In the genomic region with DNA sequence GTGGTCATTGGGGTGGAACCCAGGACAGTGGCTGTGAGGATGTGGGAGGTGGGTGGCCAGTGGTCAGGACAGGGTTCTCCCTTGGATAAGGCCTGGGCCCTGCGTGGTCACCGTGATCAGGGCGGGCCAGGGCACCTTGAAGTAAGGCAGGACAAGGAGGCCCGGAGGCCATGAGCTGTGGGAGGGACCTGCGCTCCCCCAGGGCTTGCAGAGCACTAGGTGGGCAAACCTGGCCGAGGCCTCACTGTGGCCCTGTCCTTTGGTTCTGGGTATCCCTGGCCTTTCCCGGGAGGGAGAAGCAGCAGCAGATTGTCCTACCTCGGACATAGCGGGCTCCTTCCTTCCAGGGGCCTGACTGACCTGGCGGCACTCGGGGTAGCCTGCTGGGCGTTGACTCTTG, we compare ENCODE assay signal across 17 cellular contexts.
"Had no signal": no experiment of that assay in that cellular context is flagged by ENCODE, and none has a peak within 500 bp of the region (broad histone marks: within the 10 kb centered on the region; RNA-seq: fewer than 3 reads in every experiment).

No MANE protein-coding gene starts in this region.

- H3K4me3 Mint-ChIP-seq: activated B cell treated with CpG ODN at 0.5 μM for 24 hours; activated CD8-positive, alpha-beta memory T cell treated with anti-CD3 and anti-CD28 coated beads, Interleukin-2, amount 10 ng/mL, durations not matched to agents 7 days and 5 days; activated T-helper 1 cell treated with anti-CD3 and anti-CD28 coated beads, Interleukin-12 subunit alpha, Interleukin-12 subunit beta, Interleukin-2, Interleukin-4 antibody, amounts not matched to agents 30 ng/mL and 10 ng/mL and 1 ng/mL, durations not matched to agents 14 hours and 24 hours and 36 hours; memory B cell; T-helper 17 cell had no signal

- H3K4me1 ChIP-seq: foreskin keratinocyte had no signal

- H3K9me3 Mint-ChIP-seq: activated B cell treated with CpG ODN at 0.5 μM for 24 hours; activated CD4-positive, alpha-beta memory T cell treated with anti-CD3 and anti-CD28 coated beads for 36 hours; activated T-helper 1 cell treated with anti-CD3 and anti-CD28 coated beads, Interleukin-12 subunit alpha, Interleukin-12 subunit beta, Interleukin-2, Interleukin-4 antibody, amounts not matched to agents 30 ng/mL and 10 ng/mL and 1 ng/mL, durations not matched to agents 14 hours and 24 hours and 36 hours; dendritic cell treated with granulocyte-macrophage colony-stimulating factor and Interleukin-4, amounts not matched to agents 40 ng/mL and 50 ng/mL, for 4 days; immature natural killer cell; memory B cell had no signal

- ATAC-seq: activated CD8-positive, alpha-beta memory T cell treated with anti-CD3 and anti-CD28 coated beads, Interleukin-2, amount 10 ng/mL, durations not matched to agents 7 days and 5 days had no signal

- H3K4me3 ChIP-seq: thyroid gland had no signal

- H3K27ac Mint-ChIP-seq: activated B cell treated with CpG ODN at 0.5 μM for 24 hours; activated CD4-positive, alpha-beta memory T cell treated with anti-CD3 and anti-CD28 coated beads for 36 hours; activated CD4-positive, alpha-beta T cell treated with anti-CD3 and anti-CD28 coated beads for 36 hours; activated CD8-positive, alpha-beta memory T cell treated with anti-CD3 and anti-CD28 coated beads, Interleukin-2, amount 10 ng/mL, durations not matched to agents 7 days and 5 days; activated T-helper 1 cell treated with anti-CD3 and anti-CD28 coated beads, Interleukin-12 subunit alpha, Interleukin-12 subunit beta, Interleukin-2, Interleukin-4 antibody, amounts not matched to agents 30 ng/mL and 10 ng/mL and 1 ng/mL, durations not matched to agents 14 hours and 24 hours and 36 hours; brain; dendritic cell treated with granulocyte-macrophage colony-stimulating factor and Interleukin-4, amounts not matched to agents 40 ng/mL and 50 ng/mL, for 4 days; immature natural killer cell; memory B cell; T-helper 17 cell had no signal

- H3K36me3 ChIP-seq: left ventricle myocardium inferior, right atrium auricular region, thyroid gland had no signal

- H3K27ac ChIP-seq: foreskin keratinocyte, left ventricle myocardium inferior, psoas muscle, right atrium auricular region, thyroid gland had no signal

- H3K9me3 ChIP-seq: left ventricle myocardium inferior, psoas muscle, right atrium auricular region, thyroid gland had no signal

- DNase-seq: activated B cell treated with CpG ODN at 0.5 μM for 24 hours; activated gamma-delta T cell; foreskin keratinocyte; immature natural killer cell; left ventricle myocardium inferior; psoas muscle; stimulated activated naive CD4-positive, alpha-beta T cell treated with Interleukin-2 at 50 U/mL for 16 hours; T-helper 17 cell; thyroid gland had no signal

- H3K36me3 Mint-ChIP-seq: activated CD4-positive, alpha-beta memory T cell treated with anti-CD3 and anti-CD28 coated beads for 36 hours; activated CD8-positive, alpha-beta memory T cell treated with anti-CD3 and anti-CD28 coated beads, Interleukin-2, amount 10 ng/mL, durations not matched to agents 7 days and 5 days; brain; immature natural killer cell had no signal
